10 cellular contexts compared by ENCODE assay signal in the genomic region with DNA sequence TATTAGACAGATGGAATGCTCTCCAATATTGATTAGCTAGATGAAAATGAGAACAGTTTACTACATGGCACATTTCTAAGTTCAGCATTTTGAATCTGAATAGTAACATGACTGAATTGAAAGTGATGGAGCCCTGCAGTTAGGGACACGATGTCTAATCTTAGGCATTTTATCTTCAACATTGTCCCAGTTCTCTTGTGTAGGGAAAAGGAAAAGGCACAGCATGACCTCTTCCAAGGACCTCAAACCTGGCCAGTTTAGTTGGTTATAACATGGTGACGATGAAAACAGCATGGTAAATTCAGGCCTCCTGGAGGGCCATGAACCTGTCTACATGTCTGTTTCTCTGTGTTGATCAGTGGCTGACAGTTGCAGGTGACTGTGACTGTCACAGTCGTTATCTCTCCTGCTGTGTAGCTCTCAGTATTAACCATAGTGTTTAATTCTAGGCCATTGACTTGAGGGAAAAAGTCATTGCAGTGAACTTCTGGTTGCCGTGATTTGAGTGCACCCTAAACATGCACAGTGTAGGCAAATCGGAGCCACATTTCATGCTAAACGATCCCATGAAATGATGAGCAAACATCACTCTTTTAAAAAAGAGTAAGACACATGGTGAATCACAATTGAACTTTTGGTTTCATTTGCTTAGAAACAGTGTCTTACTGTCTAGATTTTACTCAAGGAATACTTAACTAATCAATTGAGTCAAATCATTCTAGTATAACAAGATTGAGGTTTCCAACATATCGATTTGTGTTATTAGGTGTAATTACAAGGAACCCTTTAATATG.
A peak's percentile ranks its signal among the peaks of the same experiment; 100 is the strongest.
DNase-seq lines count a peak whose midpoint lies in the region; ATAC-seq and TF ChIP-seq lines count a peak whose summit lies in the region.
"Had no signal": no experiment of that assay in that cellular context is flagged by ENCODE, and none has a peak within 500 bp of the region (broad histone marks: within the 10 kb centered on the region; RNA-seq: fewer than 3 reads in every experiment).

No MANE protein-coding gene starts in this region.

- H3K27me3 ChIP-seq in prostate gland (replicated peaks; ENCODE audit: insufficient read depth): no peaks in the 10 kb centered on the region
- H3K27me3 ChIP-seq: SJSA1 had no signal

- no peak overlapping the region for H3K4me3 ChIP-seq in prostate gland
- H3K4me3 ChIP-seq: lung, SJSA1 had no signal

- TF ChIP-seq POLR2A in prostate gland (IDR thresholded peaks at IDR 0.05): no peak

- no peak for TF ChIP-seq CTCF in prostate gland (IDR thresholded peaks at IDR 0.05)

- no peaks in the 10 kb centered on the region for H3K36me3 ChIP-seq in prostate gland
- H3K36me3 ChIP-seq: SJSA1 had no signal

- H3K4me1 ChIP-seq in prostate gland (replicated peaks): no peaks in the 10 kb centered on the region
- H3K4me1 ChIP-seq: SJSA1 had no signal

- no peak overlapping the region for H3K27ac ChIP-seq in prostate gland
- H3K27ac ChIP-seq: SJSA1 had no signal

- intact Hi-C loops in prostate gland (cut with DNase I): no loop called here

- H3K9me3 ChIP-seq in prostate gland: no peaks in the 10 kb centered on the region
- H3K9me3 ChIP-seq: SJSA1 had no signal

- WGBS in prostate gland: 86% methylated on average over 7 of the region's 7 CpGs

- ATAC-seq in HG02763 (IDR thresholded peaks at IDR 0.05; ENCODE audit: unreplicated experiment): peak; percentile 64
- ATAC-seq in activated CD4-positive, CD25-positive, alpha-beta regulatory T cell treated with anti-CD3 and anti-CD28 coated beads, Interleukin-2, amount 50 U/mL, for 24 hours: peak; percentile 94 to 96

- DNase-seq in activated effector memory CD4-positive, alpha-beta T cell treated with anti-CD3 and anti-CD28 coated beads, Interleukin-2, amount 50 U/mL, for 16 hours: peak; percentile 62
- DNase-seq in activated effector memory CD4-positive, alpha-beta T cell treated with Interleukin-2 at 50 U/mL for 16 hours: no peak
- peak; percentile 4 for DNase-seq in stimulated activated CD8-positive, alpha-beta memory T cell treated with anti-CD3 and anti-CD28 coated beads, Interleukin-7, amount 100 ng/mL, for 24 hours (ENCODE audit: low read depth)
- DNase-seq in RPMI8226 (no peak), ureter (ENCODE audit: low spot score) (no peak), prostate gland (ENCODE audit: low spot score) (no peak)

Comparison
In these comparisons a context has a peak if more than half of its experiments do, and no peak if none do; other contexts are left out.
1. DNase-seq: peak in activated effector memory CD4-positive, alpha-beta T cell treated with anti-CD3 and anti-CD28 coated beads, Interleukin-2, amount 50 U/mL, for 16 hours (single experiment) and stimulated activated CD8-positive, alpha-beta memory T cell treated with anti-CD3 and anti-CD28 coated beads, Interleukin-7, amount 100 ng/mL, for 24 hours (single experiment); none in activated effector memory CD4-positive, alpha-beta T cell treated with Interleukin-2 at 50 U/mL for 16 hours (single experiment), RPMI8226 (single experiment), ureter (single experiment) and prostate gland (single experiment).